In genomic region chr17:63524051-63524450, GRCh38 we compare ENCODE assay signal across 1 cellular context.
TF ChIP-seq lines count a peak whose summit lies in the region.

No MANE protein-coding gene starts in this region.

TF ChIP-seq in H1, 55 proteins besides CTCF, POLR2A, EP300 and RAD21:
- TF ChIP-seq YY1 (IDR thresholded peaks at IDR 0.05; ENCODE audit: low read depth, low read length) (no peak), SRF (IDR thresholded peaks at IDR 0.05; ENCODE audit: low read depth, low read length) (no peak), TEAD4 (IDR thresholded peaks at IDR 0.05; ENCODE audit: low read depth, low read length) (no peak), SUZ12 (IDR thresholded peaks at IDR 0.05; ENCODE audit: low read length) (no peak), JUN (IDR thresholded peaks at IDR 0.05; ENCODE audit: low read depth, low read length) (no peak), BCL11A (IDR thresholded peaks at IDR 0.05; ENCODE audit: low read depth in 2 of 2, low read length in 2 of 2) (no peak), GTF2F1 (IDR thresholded peaks at IDR 0.05; ENCODE audit: borderline replicate concordance, low read depth, low read length) (no peak), SP1 (IDR thresholded peaks at IDR 0.05; ENCODE audit: low read depth, low read length) (no peak), RFX5 (IDR thresholded peaks at IDR 0.05; ENCODE audit: borderline replicate concordance, low read depth, low read length) (no peak), EZH2 (IDR thresholded peaks at IDR 0.05; ENCODE audit: low read depth, low read length, severe bottlenecking) (no peak), CBX5 (IDR thresholded peaks at IDR 0.05; ENCODE audit: low read depth, low read length) (no peak), KDM5A (IDR thresholded peaks at IDR 0.05; ENCODE audit: low read length) (no peak), TCF12 (IDR thresholded peaks at IDR 0.05; ENCODE audit: low read depth, low read length) (no peak), NRF1 (IDR thresholded peaks at IDR 0.05; ENCODE audit: low read depth, low read length) (no peak), ATF3 (IDR thresholded peaks at IDR 0.05; ENCODE audit: insufficient read depth, low read depth, low read length) (no peak), SIRT6 (IDR thresholded peaks at IDR 0.05; ENCODE audit: low read length) (no peak), RBBP5 (IDR thresholded peaks at IDR 0.05; ENCODE audit: borderline replicate concordance, low read depth, low read length) (no peak), TAF1 (IDR thresholded peaks at IDR 0.05; ENCODE audit: low read depth, low read length) (no peak), CHD1 (IDR thresholded peaks at IDR 0.05; ENCODE audit: low read depth, low read length) (no peak)
TF ChIP-seq in H1: peak in this region for 0.
